Comparison of ENCODE assay signal across 36 cellular contexts in genomic region chr7:151984612-151985011, GRCh38. TPM values are rescaled to one million over a fixed set of nuclear protein-coding genes. Genes with fewer than 3 reads are reported as not detected.
"Had no signal": no experiment of that assay in that cellular context is flagged by ENCODE, and none has a peak within 500 bp of the region (broad histone marks: within the 10 kb centered on the region; RNA-seq: fewer than 3 reads in every experiment).

No MANE protein-coding gene starts in this region.

- FAIRE-seq: colon had no signal

- H3K9me3 Mint-ChIP-seq: activated CD4-positive, alpha-beta memory T cell treated with anti-CD3 and anti-CD28 coated beads for 36 hours; activated CD4-positive, alpha-beta T cell treated with anti-CD3 and anti-CD28 coated beads, Interleukin-2, amount 10 ng/mL, durations not matched to agents 24 days and 14 days; activated naive CD4-positive, alpha-beta T cell treated with anti-CD3 and anti-CD28 coated beads for 36 hours; activated naive CD4-positive, alpha-beta T cell treated with anti-CD3 and anti-CD28 coated beads, Interleukin-2, amount 50 U/mL, for 24 hours; activated naive CD8-positive, alpha-beta T cell treated with anti-CD3 and anti-CD28 coated beads for 36 hours; activated naive CD8-positive, alpha-beta T cell treated with anti-CD3 and anti-CD28 coated beads, Interleukin-2, amount 50 U/mL, for 24 hours; activated T-helper 1 cell treated with anti-CD3 and anti-CD28 coated beads, Interleukin-12 subunit alpha, Interleukin-12 subunit beta, Interleukin-2, Interleukin-4 antibody, amounts not matched to agents 30 ng/mL and 10 ng/mL and 1 ng/mL, durations not matched to agents 14 hours and 24 hours and 36 hours; activated T-helper 2 cell treated with anti-CD3 and anti-CD28 coated beads, Interferon-gamma antibody, Interleukin-2, Interleukin-4, amounts not matched to agents 10 μg/mL and 5 μg/mL and 100 μg/mL, durations not matched to agents 14 hours and 24 hours and 36 hours had no signal

- H3K27ac Mint-ChIP-seq: activated CD4-positive, alpha-beta memory T cell treated with anti-CD3 and anti-CD28 coated beads for 36 hours; activated CD4-positive, alpha-beta T cell treated with anti-CD3 and anti-CD28 coated beads for 36 hours; activated CD4-positive, alpha-beta T cell treated with anti-CD3 and anti-CD28 coated beads, Interleukin-2, amount 10 ng/mL, durations not matched to agents 24 days and 14 days; activated CD8-positive, alpha-beta memory T cell treated with anti-CD3 and anti-CD28 coated beads, Interleukin-2, amount 10 ng/mL, durations not matched to agents 7 days and 5 days; activated CD8-positive, alpha-beta T cell treated with anti-CD3 and anti-CD28 coated beads, Interleukin-2, amount 10 ng/mL, durations not matched to agents 7 days and 5 days; activated naive CD4-positive, alpha-beta T cell treated with anti-CD3 and anti-CD28 coated beads, Interleukin-2, amount 50 U/mL, for 24 hours; activated naive CD8-positive, alpha-beta T cell treated with anti-CD3 and anti-CD28 coated beads for 36 hours; activated naive CD8-positive, alpha-beta T cell treated with anti-CD3 and anti-CD28 coated beads, Interleukin-2, amount 50 U/mL, for 24 hours; activated T-helper 1 cell treated with anti-CD3 and anti-CD28 coated beads, Interleukin-12 subunit alpha, Interleukin-12 subunit beta, Interleukin-2, Interleukin-4 antibody, amounts not matched to agents 30 ng/mL and 10 ng/mL and 1 ng/mL, durations not matched to agents 14 hours and 24 hours and 36 hours; activated T-helper 2 cell treated with anti-CD3 and anti-CD28 coated beads, Interferon-gamma antibody, Interleukin-2, Interleukin-4, amounts not matched to agents 10 μg/mL and 5 μg/mL and 100 μg/mL, durations not matched to agents 14 hours and 24 hours and 36 hours had no signal

- H3K36me3 Mint-ChIP-seq: activated CD4-positive, alpha-beta memory T cell treated with anti-CD3 and anti-CD28 coated beads for 36 hours; activated CD8-positive, alpha-beta memory T cell treated with anti-CD3 and anti-CD28 coated beads, Interleukin-2, amount 10 ng/mL, durations not matched to agents 7 days and 5 days; activated naive CD4-positive, alpha-beta T cell treated with anti-CD3 and anti-CD28 coated beads, Interleukin-2, amount 50 U/mL, for 24 hours; activated naive CD8-positive, alpha-beta T cell treated with anti-CD3 and anti-CD28 coated beads for 36 hours had no signal

- H3K27ac ChIP-seq: adrenal gland, body of pancreas, esophagus muscularis mucosa, foreskin keratinocyte, gastrocnemius medialis, heart right ventricle had no signal

- H3K4me1 ChIP-seq: adrenal gland, body of pancreas, esophagus muscularis mucosa, foreskin keratinocyte, gastrocnemius medialis had no signal

- H3K4me3 Mint-ChIP-seq: activated CD4-positive, alpha-beta memory T cell treated with anti-CD3 and anti-CD28 coated beads for 36 hours; activated CD4-positive, alpha-beta T cell treated with anti-CD3 and anti-CD28 coated beads for 36 hours; activated CD4-positive, alpha-beta T cell treated with anti-CD3 and anti-CD28 coated beads, Interleukin-2, amount 10 ng/mL, durations not matched to agents 24 days and 14 days; activated CD8-positive, alpha-beta memory T cell treated with anti-CD3 and anti-CD28 coated beads, Interleukin-2, amount 10 ng/mL, durations not matched to agents 7 days and 5 days; activated CD8-positive, alpha-beta T cell treated with anti-CD3 and anti-CD28 coated beads, Interleukin-2, amount 10 ng/mL, durations not matched to agents 7 days and 5 days; activated naive CD4-positive, alpha-beta T cell treated with anti-CD3 and anti-CD28 coated beads for 36 hours; activated naive CD4-positive, alpha-beta T cell treated with anti-CD3 and anti-CD28 coated beads, Interleukin-2, amount 50 U/mL, for 24 hours; activated naive CD8-positive, alpha-beta T cell treated with anti-CD3 and anti-CD28 coated beads for 36 hours; activated naive CD8-positive, alpha-beta T cell treated with anti-CD3 and anti-CD28 coated beads, Interleukin-2, amount 50 U/mL, for 24 hours; activated T-helper 1 cell treated with anti-CD3 and anti-CD28 coated beads, Interleukin-12 subunit alpha, Interleukin-12 subunit beta, Interleukin-2, Interleukin-4 antibody, amounts not matched to agents 30 ng/mL and 10 ng/mL and 1 ng/mL, durations not matched to agents 14 hours and 24 hours and 36 hours had no signal

- H3K4me1 Mint-ChIP-seq: activated CD4-positive, alpha-beta T cell treated with anti-CD3 and anti-CD28 coated beads for 36 hours; activated CD4-positive, alpha-beta T cell treated with anti-CD3 and anti-CD28 coated beads, Interleukin-2, amount 10 ng/mL, durations not matched to agents 24 days and 14 days; activated CD8-positive, alpha-beta memory T cell treated with anti-CD3 and anti-CD28 coated beads, Interleukin-2, amount 10 ng/mL, durations not matched to agents 7 days and 5 days; activated naive CD4-positive, alpha-beta T cell treated with anti-CD3 and anti-CD28 coated beads, Interleukin-2, amount 50 U/mL, for 24 hours; activated naive CD8-positive, alpha-beta T cell treated with anti-CD3 and anti-CD28 coated beads, Interleukin-2, amount 50 U/mL, for 24 hours had no signal

- H3K27me3 ChIP-seq: adrenal gland, body of pancreas, foreskin keratinocyte, gastrocnemius medialis had no signal

- H3K9me3 ChIP-seq: adrenal gland, body of pancreas, esophagus muscularis mucosa, gastrocnemius medialis, heart right ventricle had no signal

- DNase-seq: activated CD4-positive, alpha-beta memory T cell treated with anti-CD3 and anti-CD28 coated beads for 36 hours; activated CD4-positive, alpha-beta T cell treated with anti-CD3 and anti-CD28 coated beads for 36 hours; activated CD4-positive, alpha-beta T cell treated with anti-CD3 and anti-CD28 coated beads, Interleukin-2, amount 10 ng/mL, durations not matched to agents 24 days and 14 days; activated CD4-positive, CD25-positive, alpha-beta regulatory T cell; activated CD4-positive, CD25-positive, alpha-beta regulatory T cell treated with anti-CD3 and anti-CD28 coated beads, Interleukin-2, amount 50 U/mL, for 72 hours; activated CD8-positive, alpha-beta memory T cell treated with anti-CD3 and anti-CD28 coated beads, Interleukin-2, amount 10 ng/mL, durations not matched to agents 7 days and 5 days; activated CD8-positive, alpha-beta memory T cell treated with anti-CD3 and anti-CD28 coated beads, Interleukin-2, amount 50 U/mL, for 4 hours; activated CD8-positive, alpha-beta T cell treated with anti-CD3 and anti-CD28 coated beads, Interleukin-2, amount 10 ng/mL, durations not matched to agents 7 days and 5 days; activated effector memory CD4-positive, alpha-beta T cell treated with anti-CD3 and anti-CD28 coated beads, Interleukin-2, amount 50 U/mL, for 16 hours; activated naive CD4-positive, alpha-beta T cell treated with anti-CD3 and anti-CD28 coated beads for 36 hours; activated naive CD8-positive, alpha-beta T cell treated with anti-CD3 and anti-CD28 coated beads for 36 hours; activated naive CD8-positive, alpha-beta T cell treated with anti-CD3 and anti-CD28 coated beads, Interleukin-2, amount 50 U/mL, for 24 hours; activated T-cell treated with anti-CD3 and anti-CD28 coated beads, Interleukin-2, amount 50 U/mL, for 1 hour; activated T-cell treated with anti-CD3 and anti-CD28 coated beads, Interleukin-2, amount 50 U/mL, for 48 hours; adrenal gland; amygdala; aorta; body of pancreas; caudate nucleus; cortex of kidney; effector CD8-positive, alpha-beta T cell; erythroblast; foreskin keratinocyte; gastrocnemius medialis; heart right ventricle; T-helper 2 cell had no signal

- H3K36me3 ChIP-seq: adrenal gland, esophagus muscularis mucosa, gastrocnemius medialis, heart right ventricle had no signal

- ATAC-seq: activated CD4-positive, alpha-beta T cell treated with anti-CD3 and anti-CD28 coated beads for 36 hours; activated CD8-positive, alpha-beta memory T cell treated with anti-CD3 and anti-CD28 coated beads, Interleukin-2, amount 10 ng/mL, durations not matched to agents 7 days and 5 days; activated CD8-positive, alpha-beta T cell treated with anti-CD3 and anti-CD28 coated beads, Interleukin-2, amount 10 ng/mL, durations not matched to agents 7 days and 5 days; activated naive CD8-positive, alpha-beta T cell treated with anti-CD3 and anti-CD28 coated beads, Interleukin-2, amount 50 U/mL, for 24 hours; body of pancreas; foreskin keratinocyte; gastrocnemius medialis; heart right ventricle had no signal

- H3K4me3 ChIP-seq: adrenal gland, body of pancreas, esophagus muscularis mucosa, gastrocnemius medialis, heart right ventricle had no signal

RNA-seq across cellular contexts. Expression of gene GALNTL5, which starts 28.4 kb away (rescaled TPM):
- total RNA-seq: activated CD4-positive, alpha-beta memory T cell treated with anti-CD3 and anti-CD28 coated beads for 36 hours; activated CD4-positive, alpha-beta T cell treated with anti-CD3 and anti-CD28 coated beads for 36 hours; activated CD4-positive, alpha-beta T cell treated with anti-CD3 and anti-CD28 coated beads, Interleukin-2, amount 10 ng/mL, durations not matched to agents 24 days and 14 days; activated CD8-positive, alpha-beta memory T cell treated with anti-CD3 and anti-CD28 coated beads for 36 hours; activated CD8-positive, alpha-beta memory T cell treated with anti-CD3 and anti-CD28 coated beads, Interleukin-2, amount 10 ng/mL, durations not matched to agents 7 days and 5 days; activated CD8-positive, alpha-beta T cell treated with anti-CD3 and anti-CD28 coated beads, Interleukin-2, amount 10 ng/mL, durations not matched to agents 7 days and 5 days; activated naive CD4-positive, alpha-beta T cell treated with anti-CD3 and anti-CD28 coated beads for 36 hours; activated naive CD8-positive, alpha-beta T cell treated with anti-CD3 and anti-CD28 coated beads for 36 hours; activated T-helper 1 cell treated with anti-CD3 and anti-CD28 coated beads, Interleukin-12 subunit alpha, Interleukin-12 subunit beta, Interleukin-2, Interleukin-4 antibody, amounts not matched to agents 30 ng/mL and 10 ng/mL and 1 ng/mL, durations not matched to agents 14 hours and 24 hours and 36 hours; activated T-helper 2 cell treated with anti-CD3 and anti-CD28 coated beads, Interferon-gamma antibody, Interleukin-2, Interleukin-4, amounts not matched to agents 10 μg/mL and 5 μg/mL and 100 μg/mL, durations not matched to agents 14 hours and 24 hours and 36 hours; adrenal gland; aorta; body of pancreas; chondrocyte; dermis microvascular lymphatic vessel endothelial cell; esophagus muscularis mucosa; foreskin keratinocyte; gastrocnemius medialis; glomerular endothelial cell; T-helper 1 cell treated with Interleukin-12 subunit alpha and Interleukin-12 subunit beta and Interleukin-4 antibody, amounts not matched to agents 30 ng/mL and 1 ng/mL, for 36 hours had no signal
- polyA plus RNA-seq: adrenal gland, aorta, foreskin keratinocyte, heart right ventricle had no signal
